ENCODE assay signal across 8 cellular contexts in genomic region chr2:212537311-212538155, GRCh38. TPM values are rescaled to one million over a fixed set of nuclear protein-coding genes. Genes with fewer than 3 reads are reported as not detected.
DNase-seq lines count a peak whose midpoint lies in the region; ATAC-seq and TF ChIP-seq lines count a peak whose summit lies in the region.

No MANE protein-coding gene starts in this region.

- no peaks in the 10 kb centered on the region for H3K36me3 ChIP-seq in skeletal muscle satellite cell (ENCODE audit: insufficient read depth, low read length)

- no peak for ATAC-seq in GM19463 (IDR thresholded peaks at IDR 0.05; ENCODE audit: unreplicated experiment)
- ATAC-seq in GM19395 (IDR thresholded peaks at IDR 0.05; ENCODE audit: unreplicated experiment) = no peak
- ATAC-seq in GM21447 (IDR thresholded peaks at IDR 0.05; ENCODE audit: unreplicated experiment) = no peak

- peak overlapping the region; percentile 47 for H3K9ac ChIP-seq in skeletal muscle satellite cell (ENCODE audit: low read depth, low read length)

- H3K27me3 ChIP-seq in skeletal muscle satellite cell (ENCODE audit: control insufficient read depth, insufficient read depth, low read length) = peaks cover 15% of the 10 kb centered on the region

- H3K4me3 ChIP-seq in astrocyte of the spinal cord (ENCODE audit: low read depth, low read length) (peak overlapping the region; percentile 61), skeletal muscle satellite cell (ENCODE audit: low read length) (peak overlapping the region; percentile 77)

- no peak for TF ChIP-seq CTCF in astrocyte of the spinal cord (IDR thresholded peaks at IDR 0.05; ENCODE audit: low read depth, low read length)

- in situ Hi-C loops in astrocyte of the spinal cord (cut with HindIII; ENCODE audit: low sequenced_read_pairs) = no loop called here

- peak overlapping the region; percentile 98 for H3K4me2 ChIP-seq in skeletal muscle satellite cell (ENCODE audit: low read length)

- H3K9me3 ChIP-seq in skeletal muscle satellite cell (replicated peaks; ENCODE audit: low read length) = no peaks in the 10 kb centered on the region

- peaks cover 6% of the 10 kb centered on the region for H3K4me1 ChIP-seq in skeletal muscle satellite cell (ENCODE audit: control insufficient read depth, insufficient read depth, low read length)

- DNase-seq in EH (ENCODE audit: low read depth) (peak; percentile 20), HK-2 (ENCODE audit: unreplicated experiment) (peak; percentile 45), astrocyte of the spinal cord (ENCODE audit: low read depth, low spot score) (no peak), iPS-NIHi11 (ENCODE audit: low spot score) (peak; percentile 41)

RNA-seq across cellular contexts. Expression of gene ERBB4, which starts 1.1 kb away (rescaled TPM):
- 0.22 TPM in 1 of 2 replicates, not detected in the other for total RNA-seq in skeletal muscle satellite cell (2012; rRNA removed)
